8 cellular contexts compared by ENCODE assay signal in the genomic region with DNA sequence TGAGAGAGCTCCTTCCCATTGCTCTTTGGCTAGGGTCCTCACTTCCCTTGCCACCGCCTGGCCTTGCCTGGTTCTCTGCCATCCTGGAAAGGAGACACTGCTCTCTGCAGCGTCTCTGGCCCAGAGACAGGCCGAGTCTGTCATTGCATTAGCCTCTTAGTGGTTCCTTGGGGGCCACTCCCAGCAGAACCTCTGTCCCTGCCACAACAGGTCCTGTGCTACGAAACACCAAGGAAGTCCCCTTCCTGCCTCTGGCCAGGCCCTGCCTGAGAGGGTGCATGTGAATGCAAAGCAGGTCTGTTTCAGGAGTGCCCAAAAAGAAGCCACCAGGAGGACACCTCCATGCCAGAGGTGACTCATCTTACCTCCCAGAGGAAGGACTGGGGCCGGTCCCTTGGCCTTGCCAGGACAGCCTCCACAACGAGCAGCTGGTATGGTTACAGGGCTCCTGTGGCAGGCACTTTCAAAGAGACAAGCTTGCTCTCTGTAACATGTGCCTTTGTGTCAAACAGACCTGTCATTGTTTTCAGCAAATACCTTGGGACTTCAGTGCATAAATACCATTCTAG. TPM values are rescaled to one million over a fixed set of nuclear protein-coding genes. Genes with fewer than 3 reads are reported as not detected.
DNase-seq lines count a peak whose midpoint lies in the region; ATAC-seq and TF ChIP-seq lines count a peak whose summit lies in the region.

No MANE protein-coding gene starts in this region.

- H3K79me2 ChIP-seq in PC-3 (ENCODE audit: low read length) = no peaks in the 10 kb centered on the region

- POLR2A ChIA-PET in PC-3 (lab: Charles Lee; ENCODE audit: unreplicated experiment) = no interaction called here

- H3F3A ChIP-seq in PC-3 (ENCODE audit: low read length, unreplicated experiment) = no peaks in the 10 kb centered on the region

- peak overlapping the region; percentile 75 for H3K4me3 Mint-ChIP-seq in stimulated activated memory B cell treated with anti-CD40 and anti-IgM and Interleukin-4, amounts not matched to agents 10 μg/mL and 1 μg/mL and 100 μg/mL, for 72 hours

- H4K20me1 ChIP-seq in PC-3 (ENCODE audit: low read length) = no peaks in the 10 kb centered on the region

- peak; percentile 53 for DNase-seq in AG08395 (ENCODE audit: low spot score)
- peak; percentile 47 for DNase-seq in PC-3
- DNase-seq in fibroblast of the aortic adventitia (ENCODE audit: low read depth) = peak; percentile 31
- no peak for DNase-seq in D341Med (ENCODE audit: low spot score)
- DNase-seq in stimulated activated CD4-positive, alpha-beta T cell treated with anti-CD3 and anti-CD28 coated beads, Interleukin-4, amount 100 ng/mL, for 4 hours = no peak

- H3K27me3 Mint-ChIP-seq in stimulated activated memory B cell treated with anti-CD40 and anti-IgM and Interleukin-4, amounts not matched to agents 10 μg/mL and 1 μg/mL and 100 μg/mL, for 72 hours = no peaks in the 10 kb centered on the region

- TF ChIP-seq CTCF in PC-3 (conservative IDR thresholded peaks at IDR 0.05; ENCODE audit: low read depth, low read length) (no peak), fibroblast of the aortic adventitia (IDR thresholded peaks at IDR 0.05; ENCODE audit: insufficient read depth, low read length) (no peak)

- H3K9ac ChIP-seq in PC-3 (ENCODE audit: low read length) = no peak overlapping the region

- H3K4me3 ChIP-seq in PC-3 (ENCODE audit: low read length) (no peak overlapping the region), fibroblast of the aortic adventitia (ENCODE audit: low read depth, low read length) (no peak overlapping the region)

- CTCF ChIA-PET in PC-3 (lab: Charles Lee) = interaction anchor here (0.5 kb wide), 1 partner anchor 119 kb away, joined by 3 read pairs; no protein-coding TSS in a partner anchor

- peaks cover 3% of the 10 kb centered on the region for H3K9me3 Mint-ChIP-seq in stimulated activated memory B cell treated with anti-CD40 and anti-IgM and Interleukin-4, amounts not matched to agents 10 μg/mL and 1 μg/mL and 100 μg/mL, for 72 hours

- H3K27me3 ChIP-seq in PC-3 (ENCODE audit: low read length) = no peaks in the 10 kb centered on the region

- H3K36me3 ChIP-seq in PC-3 (ENCODE audit: low read depth, low read length) = peaks cover 8% of the 10 kb centered on the region

- H3K9me3 ChIP-seq in PC-3 (ENCODE audit: low read length) = no peaks in the 10 kb centered on the region

- no peak overlapping the region for H3K4me2 ChIP-seq in PC-3 (ENCODE audit: low read length)

- H3K27ac Mint-ChIP-seq in stimulated activated memory B cell treated with anti-CD40 and anti-IgM and Interleukin-4, amounts not matched to agents 10 μg/mL and 1 μg/mL and 100 μg/mL, for 72 hours = peak overlapping the region; percentile 86

- ATAC-seq in GM18517 (IDR thresholded peaks at IDR 0.05; ENCODE audit: unreplicated experiment) = peak; percentile 44
- peak; percentile 44 for ATAC-seq in HG02938 (IDR thresholded peaks at IDR 0.05; ENCODE audit: unreplicated experiment)
- ATAC-seq in PC-3 = peak; percentile 56
- ATAC-seq in stimulated activated memory B cell treated with anti-CD40 and anti-IgM and Interleukin-4, amounts not matched to agents 10 μg/mL and 1 μg/mL and 100 μg/mL, for 72 hours = peak; percentile 57

- H3K4me1 ChIP-seq in PC-3 (ENCODE audit: insufficient read depth, low read length) = peaks cover 8% of the 10 kb centered on the region; the same call in 1 of the 2 replicates

- no peak overlapping the region for H2AFZ ChIP-seq in PC-3 (ENCODE audit: low read length)

- intact Hi-C loops in PC-3 (cut with micrococcal nuclease) = no loop called here

- BruUV-seq in PC-3 (replicated peaks; lab: Mats Ljungman, UMichigan) = no TSS peak

- H3K27ac ChIP-seq in PC-3 (ENCODE audit: low read length) = no peak overlapping the region

- H3K4me1 Mint-ChIP-seq in stimulated activated memory B cell treated with anti-CD40 and anti-IgM and Interleukin-4, amounts not matched to agents 10 μg/mL and 1 μg/mL and 100 μg/mL, for 72 hours = peaks cover 44% of the 10 kb centered on the region

- no peaks in the 10 kb centered on the region for H3K9me2 ChIP-seq in PC-3 (replicated peaks; ENCODE audit: low read length)

- H3K36me3 Mint-ChIP-seq in stimulated activated memory B cell treated with anti-CD40 and anti-IgM and Interleukin-4, amounts not matched to agents 10 μg/mL and 1 μg/mL and 100 μg/mL, for 72 hours = peaks cover 14% of the 10 kb centered on the region

RNA-seq across cellular contexts. Expression of gene VPS26C, which starts 59.6 kb away (rescaled TPM):
- total RNA-seq in PC-3 (2014; rRNA removed) (46.8 and 63.3 TPM in 2 replicates), fibroblast of the aortic adventitia (ENCODE audit: low replicate concordance) (27.8 and 76.6 TPM in 2 replicates)

Comparison
In these comparisons a context has a peak if more than half of its experiments do, and no peak if none do; other contexts are left out.
1. DNase-seq: peak in AG08395 (single experiment), PC-3 (single experiment) and fibroblast of the aortic adventitia (single experiment); none in D341Med (single experiment) and stimulated activated CD4-positive, alpha-beta T cell treated with anti-CD3 and anti-CD28 coated beads, Interleukin-4, amount 100 ng/mL, for 4 hours (0 of 2).
2. Peak in every context shown above with its lines, with median percentiles within 50 percentile points of each other: ATAC-seq.